ENCODE assay signal across 13 cellular contexts in the genomic region with DNA sequence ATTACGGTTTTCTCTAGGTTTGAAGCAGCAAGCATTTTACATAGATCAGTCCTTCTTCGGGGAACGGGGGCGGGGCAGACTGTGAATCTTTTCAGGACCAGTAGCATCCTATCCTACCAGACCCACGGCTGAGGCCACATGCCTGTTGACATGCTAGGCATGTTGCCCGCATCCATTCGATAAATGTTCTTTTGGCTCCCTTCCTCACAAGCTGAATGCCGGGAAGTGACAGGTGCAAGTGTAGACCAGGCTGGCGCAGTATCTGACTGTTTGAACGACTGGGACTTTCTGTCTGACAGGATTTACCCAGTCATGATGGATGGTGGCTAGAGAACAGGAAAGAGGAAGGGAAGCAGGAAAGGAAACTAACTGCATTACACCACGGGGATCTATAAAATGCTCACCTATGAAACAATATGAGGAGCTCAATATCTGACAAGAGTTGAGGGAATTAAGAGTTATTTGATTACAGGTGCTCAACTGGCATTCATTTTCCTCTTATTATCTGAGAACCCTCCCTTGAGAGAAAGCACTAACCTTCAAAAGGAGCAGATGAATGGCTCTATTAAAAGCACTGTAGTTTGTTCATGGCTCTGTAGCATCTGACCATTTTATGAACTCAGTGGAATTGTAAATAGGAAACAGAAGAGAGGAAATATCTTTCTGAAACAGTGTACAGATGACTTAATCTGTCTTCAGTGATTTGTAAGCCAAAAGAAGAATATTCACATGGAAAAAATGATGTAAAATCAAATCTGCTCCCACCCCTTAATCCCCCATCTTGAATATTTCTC.
DNase-seq lines count a peak whose midpoint lies in the region; TF ChIP-seq lines count a peak whose summit lies in the region.
"Had no signal": no experiment of that assay in that cellular context is flagged by ENCODE, and none has a peak within 500 bp of the region (broad histone marks: within the 10 kb centered on the region; RNA-seq: fewer than 3 reads in every experiment).

No MANE protein-coding gene starts in this region.

- intact Hi-C loops in PC-9 (cut with micrococcal nuclease; ENCODE audit: unreplicated experiment), result no loop called here
- intact Hi-C loops in testis (cut with DNase I; ENCODE audit: low total_unique reads), result no loop called here

- no peak for TF ChIP-seq POLR2A in testis (IDR thresholded peaks at IDR 0.05)

- H3K4me1 ChIP-seq in PC-9 (replicated peaks; ENCODE audit: insufficient read depth) (no peaks in the 10 kb centered on the region), testis (no peaks in the 10 kb centered on the region)
- H3K4me1 ChIP-seq: tibial artery had no signal

- H3K36me3 ChIP-seq in PC-9 (ENCODE audit: low read depth) (no peaks in the 10 kb centered on the region), testis (ENCODE audit: low read depth, missing control alignments) (no peaks in the 10 kb centered on the region)
- H3K36me3 ChIP-seq: tibial artery had no signal

- no peaks in the 10 kb centered on the region for H4K20me1 ChIP-seq in PC-9 (ENCODE audit: insufficient read depth)

- H3K27me3 ChIP-seq in PC-9 (ENCODE audit: insufficient read depth, low read depth), result no peaks in the 10 kb centered on the region
- no peaks in the 10 kb centered on the region for H3K27me3 ChIP-seq in testis
- H3K27me3 ChIP-seq: tibial artery had no signal

- CTCF ChIA-PET in PC-9 (lab: Charles Lee), result no interaction called here

- no peak overlapping the region for H3K27ac ChIP-seq in PC-9
- no peak overlapping the region for H3K27ac ChIP-seq in testis
- H3K27ac ChIP-seq: 22Rv1, epithelial cell of prostate, tibial artery had no signal

- no peak overlapping the region for H3K4me2 ChIP-seq in PC-9

- H2AFZ ChIP-seq in PC-9, result 0 out of 2 replicates have a peak overlapping the region, but pooled peaks have one; percentile 27

- POLR2A ChIA-PET in PC-9 (lab: Charles Lee; ENCODE audit: unreplicated experiment), result no interaction called here

- TF ChIP-seq CTCF in PC-9 (conservative IDR thresholded peaks at IDR 0.05) (no peak), testis (IDR thresholded peaks at IDR 0.05) (no peak)

- no peaks in the 10 kb centered on the region for H3K9me3 ChIP-seq in PC-9 (ENCODE audit: insufficient read depth, low read depth)
- no peaks in the 10 kb centered on the region for H3K9me3 ChIP-seq in testis
- H3K9me3 ChIP-seq: tibial artery had no signal

- H3K4me3 ChIP-seq in PC-9 (no peak overlapping the region), testis (no peak overlapping the region)
- H3K4me3 ChIP-seq: tibial artery had no signal

- 59% methylated on average over 11 of the region's 11 CpGs for WGBS in testis, 2 donors

- no TSS peak for BruUV-seq in PC-9 (replicated peaks; lab: Mats Ljungman, UMichigan)

- no peaks in the 10 kb centered on the region; the same call in 1 of the 2 replicates for H3K9me2 ChIP-seq in PC-9 (ENCODE audit: insufficient read depth)

- DNase-seq in NCI-H2171 treated with DMSO at 0.1 percent for 48 hours (lab: John Stamatoyannopoulos, UW) (peak; percentile 26), NCI-H2171 (lab: John Stamatoyannopoulos, UW) (no peak), PC-9 (no peak), left kidney (ENCODE audit: low read depth, low spot score) (peak; percentile 38), testis (peak; percentile 14), activated gamma-delta T cell (lab: John Stamatoyannopoulos, UW) (no peak)
- no peak for DNase-seq in stimulated activated CD4-positive, alpha-beta T cell treated with anti-CD3 and anti-CD28 coated beads, Interleukin-1b, Interleukin-23, amount 100 ng/mL, for 48 hours
- no peak for DNase-seq in effector CD8-positive, alpha-beta T cell (lab: John Stamatoyannopoulos, UW)
- DNase-seq: amniotic stem cell, NCI-H524 treated with DMSO at 0.1 percent for 48 hours had no signal

- H3K79me2 ChIP-seq in PC-9 (ENCODE audit: low read depth), result no peaks in the 10 kb centered on the region

- H3F3A ChIP-seq in PC-9 (ENCODE audit: insufficient read depth, low read depth), result no peaks in the 10 kb centered on the region

Comparison
In these comparisons a context has a peak if more than half of its experiments do, and no peak if none do; other contexts are left out.
1. DNase-seq: peak in NCI-H2171 treated with DMSO at 0.1 percent for 48 hours (single experiment), left kidney (single experiment) and testis (single experiment); none in NCI-H2171 (single experiment), PC-9 (0 of 2), stimulated activated CD4-positive, alpha-beta T cell treated with anti-CD3 and anti-CD28 coated beads, Interleukin-1b, Interleukin-23, amount 100 ng/mL, for 48 hours (single experiment), effector CD8-positive, alpha-beta T cell (single experiment) and activated gamma-delta T cell (single experiment).